In the genomic region with DNA sequence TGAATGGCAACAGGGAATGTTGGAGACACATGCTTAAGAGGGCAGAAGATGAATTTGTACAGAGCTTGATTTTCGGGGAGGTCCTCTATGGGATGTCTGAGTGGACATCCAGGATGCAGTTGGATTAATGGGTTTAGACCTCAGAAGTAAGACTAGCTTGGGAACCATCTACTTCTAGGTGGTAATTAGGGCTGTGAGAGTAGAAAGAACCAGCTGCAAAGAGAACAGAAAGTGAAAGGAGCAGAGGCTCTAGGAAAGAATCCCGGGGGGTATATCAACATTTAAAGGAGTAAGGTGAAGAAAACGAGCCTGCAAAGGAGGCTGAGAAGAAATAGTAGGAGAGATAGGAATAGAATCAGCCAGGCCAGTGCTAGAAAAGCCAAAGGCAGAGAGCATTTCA, we compare ENCODE assay signal across 20 cellular contexts. TPM values are rescaled to one million over a fixed set of nuclear protein-coding genes. Genes with fewer than 3 reads are reported as not detected.
DNase-seq lines count a peak whose midpoint lies in the region; ATAC-seq and FAIRE-seq lines count a peak whose summit lies in the region.
"Had no signal": no experiment of that assay in that cellular context is flagged by ENCODE, and none has a peak within 500 bp of the region (broad histone marks: within the 10 kb centered on the region; RNA-seq: fewer than 3 reads in every experiment).

No MANE protein-coding gene starts in this region.

- DNase-seq in activated CD4-positive, alpha-beta T cell treated with anti-CD3 and anti-CD28 coated beads for 36 hours: no peak
- no peak for DNase-seq in activated CD4-positive, alpha-beta T cell treated with anti-CD3 and anti-CD28 coated beads, Interleukin-2, amount 50 U/mL, for 1 hour
- DNase-seq in GM18507 (ENCODE audit: extremely low spot score, insufficient read length, low read depth): no peak
- no peak for DNase-seq in activated CD8-positive, alpha-beta T cell treated with anti-CD3 and anti-CD28 coated beads, Interleukin-2, amount 10 ng/mL, durations not matched to agents 7 days and 5 days
- no peak for DNase-seq in memory B cell (ENCODE audit: low spot score in 2 of 2)
- DNase-seq in GM03348 (ENCODE audit: low spot score): no peak
- DNase-seq: DND-41; mucosa of descending colon; NCI-H2081; right cardiac atrium; stimulated activated naive CD4-positive, alpha-beta T cell treated with Interleukin-2 at 50 U/mL for 16 hours; WERI-Rb-1 had no signal

- peak; percentile 76 for FAIRE-seq in GM18507 (lab: Jason Lieb, UNC)
- FAIRE-seq: A204.1, K562 had no signal

- no peaks in the 10 kb centered on the region for H3K27me3 Mint-ChIP-seq in activated CD4-positive, alpha-beta T cell treated with anti-CD3 and anti-CD28 coated beads for 36 hours
- no peaks in the 10 kb centered on the region for H3K27me3 Mint-ChIP-seq in activated CD8-positive, alpha-beta T cell treated with anti-CD3 and anti-CD28 coated beads, Interleukin-2, amount 10 ng/mL, durations not matched to agents 7 days and 5 days (ENCODE audit: low read depth)
- no peaks in the 10 kb centered on the region for H3K27me3 Mint-ChIP-seq in memory B cell
- H3K27me3 Mint-ChIP-seq: type B pancreatic cell had no signal

- peak overlapping the region; percentile 67 for H3K27ac Mint-ChIP-seq in activated CD4-positive, alpha-beta T cell treated with anti-CD3 and anti-CD28 coated beads for 36 hours
- H3K27ac Mint-ChIP-seq in activated CD8-positive, alpha-beta T cell treated with anti-CD3 and anti-CD28 coated beads, Interleukin-2, amount 10 ng/mL, durations not matched to agents 7 days and 5 days: peak overlapping the region; percentile 56
- peak overlapping the region; percentile 83 for H3K27ac Mint-ChIP-seq in memory B cell
- H3K27ac Mint-ChIP-seq: type B pancreatic cell had no signal

- peaks cover 40% of the 10 kb centered on the region for H3K36me3 Mint-ChIP-seq in activated CD4-positive, alpha-beta T cell treated with anti-CD3 and anti-CD28 coated beads for 36 hours (ENCODE audit: low read depth)
- H3K36me3 Mint-ChIP-seq in activated CD8-positive, alpha-beta T cell treated with anti-CD3 and anti-CD28 coated beads, Interleukin-2, amount 10 ng/mL, durations not matched to agents 7 days and 5 days (ENCODE audit: low read depth): peaks cover 63% of the 10 kb centered on the region
- H3K36me3 Mint-ChIP-seq in memory B cell: peaks cover 35% of the 10 kb centered on the region

- ATAC-seq in activated CD4-positive, alpha-beta T cell treated with anti-CD3 and anti-CD28 coated beads for 36 hours: no peak
- no peak for ATAC-seq in activated CD8-positive, alpha-beta T cell treated with anti-CD3 and anti-CD28 coated beads, Interleukin-2, amount 10 ng/mL, durations not matched to agents 7 days and 5 days
- ATAC-seq in memory B cell (ENCODE audit: low read depth): no peak
- no peak for ATAC-seq in GM19328 (IDR thresholded peaks at IDR 0.05; ENCODE audit: unreplicated experiment)
- no peak for ATAC-seq in GM18909 (IDR thresholded peaks at IDR 0.05; ENCODE audit: poor library complexity, unreplicated experiment)
- ATAC-seq: gastroesophageal sphincter, HCT116, K562, left lobe of liver, mucosa of descending colon, right cardiac atrium had no signal

- H3K9me3 Mint-ChIP-seq in activated CD4-positive, alpha-beta T cell treated with anti-CD3 and anti-CD28 coated beads for 36 hours (ENCODE audit: low read depth): no peaks in the 10 kb centered on the region
- no peaks in the 10 kb centered on the region for H3K9me3 Mint-ChIP-seq in activated CD8-positive, alpha-beta T cell treated with anti-CD3 and anti-CD28 coated beads, Interleukin-2, amount 10 ng/mL, durations not matched to agents 7 days and 5 days (ENCODE audit: insufficient read depth)
- H3K9me3 Mint-ChIP-seq in memory B cell: peaks cover 1% of the 10 kb centered on the region
- H3K9me3 Mint-ChIP-seq: type B pancreatic cell had no signal

- CTCF ChIA-PET in activated CD4-positive, alpha-beta T cell treated with anti-CD3 and anti-CD28 coated beads for 36 hours (lab: Charles Lee): interaction anchor here (1.0 kb wide), 1 partner anchor 9 kb away, joined by 5 read pairs; no protein-coding TSS in a partner anchor
- CTCF ChIA-PET in activated CD8-positive, alpha-beta T cell treated with anti-CD3 and anti-CD28 coated beads, Interleukin-2, amount 10 ng/mL, durations not matched to agents 7 days and 5 days (lab: Charles Lee): no interaction called here

- H3K4me1 Mint-ChIP-seq in activated CD4-positive, alpha-beta T cell treated with anti-CD3 and anti-CD28 coated beads for 36 hours: peaks cover 21% of the 10 kb centered on the region
- H3K4me1 Mint-ChIP-seq in activated CD8-positive, alpha-beta T cell treated with anti-CD3 and anti-CD28 coated beads, Interleukin-2, amount 10 ng/mL, durations not matched to agents 7 days and 5 days (ENCODE audit: low read depth): peaks cover 9% of the 10 kb centered on the region
- H3K4me1 Mint-ChIP-seq in memory B cell: peaks cover 42% of the 10 kb centered on the region

- no peak overlapping the region for H3K4me3 Mint-ChIP-seq in activated CD4-positive, alpha-beta T cell treated with anti-CD3 and anti-CD28 coated beads for 36 hours
- no peak overlapping the region for H3K4me3 Mint-ChIP-seq in activated CD8-positive, alpha-beta T cell treated with anti-CD3 and anti-CD28 coated beads, Interleukin-2, amount 10 ng/mL, durations not matched to agents 7 days and 5 days
- H3K4me3 Mint-ChIP-seq in memory B cell: peak overlapping the region; percentile 31
- H3K4me3 Mint-ChIP-seq: type B pancreatic cell had no signal

- POLR2A ChIA-PET in activated CD4-positive, alpha-beta T cell treated with anti-CD3 and anti-CD28 coated beads for 36 hours (lab: Charles Lee): interaction anchor here (0.7 kb wide), 1 partner anchor 61 kb away, joined by 3 read pairs; a partner anchor contains a TSS
- POLR2A ChIA-PET in activated CD8-positive, alpha-beta T cell treated with anti-CD3 and anti-CD28 coated beads, Interleukin-2, amount 10 ng/mL, durations not matched to agents 7 days and 5 days (lab: Charles Lee): no interaction called here

- intact Hi-C loops in activated CD4-positive, alpha-beta T cell treated with anti-CD3 and anti-CD28 coated beads for 36 hours (cut with DNase I, micrococcal nuclease): no loop called here

RNA-seq across cellular contexts. Expression of a gene that starts 29.0 kb away (rescaled TPM):
- total RNA-seq in activated CD4-positive, alpha-beta T cell treated with anti-CD3 and anti-CD28 coated beads for 36 hours: 10 to 100 TPM; 23.8 to 25.0 TPM
- total RNA-seq in activated CD8-positive, alpha-beta T cell treated with anti-CD3 and anti-CD28 coated beads, Interleukin-2, amount 10 ng/mL, durations not matched to agents 7 days and 5 days: 10 to 100 TPM; 16.3 to 18.4 TPM

RNA-seq across cellular contexts. Expression of a gene that starts 57.8 kb away (rescaled TPM):
- total RNA-seq in activated CD4-positive, alpha-beta T cell treated with anti-CD3 and anti-CD28 coated beads for 36 hours: 100 to 1,000 TPM; 183 to 233 TPM
- 100 to 1,000 TPM; 303 to 312 TPM for total RNA-seq in activated CD8-positive, alpha-beta T cell treated with anti-CD3 and anti-CD28 coated beads, Interleukin-2, amount 10 ng/mL, durations not matched to agents 7 days and 5 days
